19 cellular contexts compared by ENCODE assay signal in genomic region chr3:185958626-185959025, GRCh38. TPM values are rescaled to one million over a fixed set of nuclear protein-coding genes. Genes with fewer than 3 reads are reported as not detected.
DNase-seq lines count a peak whose midpoint lies in the region; ATAC-seq, FAIRE-seq and TF ChIP-seq lines count a peak whose summit lies in the region.
"Had no signal": no experiment of that assay in that cellular context is flagged by ENCODE, and none has a peak within 500 bp of the region (broad histone marks: within the 10 kb centered on the region; RNA-seq: fewer than 3 reads in every experiment).

No MANE protein-coding gene starts in this region.

- H3K27ac ChIP-seq in K562 (ENCODE audit: extremely low read depth, low read depth, low read length) (no peak overlapping the region), keratinocyte (ENCODE audit: control insufficient read depth, insufficient read depth, low read length) (peak overlapping the region; percentile 97), transverse colon (peak overlapping the region; percentile 70 to 86 (median 79))

- TF ChIP-seq CTCF in K562 (IDR thresholded peaks at IDR 0.05 in 2 of 3, conservative IDR thresholded peaks at IDR 0.05 in 1 of 3; ENCODE audit: insufficient read depth in 2 of 3, low read depth in 1 of 3, low read length in 3 of 3) (no peak), keratinocyte (optimal IDR thresholded peaks at IDR 0.05 in 1 of 3, IDR thresholded peaks at IDR 0.05 in 1 of 3, conservative IDR thresholded peaks at IDR 0.05 in 1 of 3; ENCODE audit: extremely low read depth in 1 of 3, insufficient read depth in 2 of 3, low read length in 3 of 3) (no peak), transverse colon (IDR thresholded peaks at IDR 0.05) (no peak)

- H3K27ac Mint-ChIP-seq in activated naive CD4-positive, alpha-beta T cell treated with anti-CD3 and anti-CD28 coated beads, Interleukin-2, amount 50 U/mL, for 24 hours = peak overlapping the region; percentile 86
- H3K27ac Mint-ChIP-seq in activated naive CD4-positive, alpha-beta T cell treated with anti-CD3 and anti-CD28 coated beads, Interleukin-2, amount 50 U/mL, for 72 hours = peak overlapping the region in 1 of 2 donors; percentile 78
- H3K27ac Mint-ChIP-seq: H9; IgD-negative memory B cell; stimulated activated naive CD8-positive, alpha-beta T cell treated with anti-CD3 and anti-CD28 coated beads, Interleukin-15, amount 100 ng/mL, for 72 hours; T-helper 2 cell treated with Interferon-gamma antibody and Interleukin-4, amounts not matched to agents 5 μg/mL and 100 μg/mL, for 36 hours had no signal

- WGBS in K562 (ENCODE audit: insufficient coverage, low coverage, missing lambda C conversion rate) = 60% methylated on average over 2 of the region's 2 CpGs
- 66% methylated on average over 2 of the region's 2 CpGs; no CpG with 5 or more reads in 1 of the 2 donors for WGBS in transverse colon (ENCODE audit: low coverage in 1 of 2), 2 donors

- H3K36me3 ChIP-seq in K562 (ENCODE audit: control insufficient read depth, insufficient read depth, low read length) (no peaks in the 10 kb centered on the region), keratinocyte (ENCODE audit: control insufficient read depth in 2 of 2, extremely low read depth in 1 of 2, insufficient read depth in 2 of 2, low read length in 2 of 2) (no peaks in the 10 kb centered on the region), transverse colon (no peaks in the 10 kb centered on the region)
- H3K36me3 ChIP-seq: pancreas had no signal

- 0 out of 2 replicates have a peak, but pooled peaks cover 2% of the 10 kb centered on the region for H3K9me3 ChIP-seq in K562 (replicated peaks; ENCODE audit: control insufficient read depth, insufficient read depth, low read depth, low read length)
- H3K9me3 ChIP-seq in keratinocyte (ENCODE audit: control insufficient read depth, low read depth, low read length) = no peaks in the 10 kb centered on the region
- H3K9me3 ChIP-seq in transverse colon = no peaks in the 10 kb centered on the region
- H3K9me3 ChIP-seq: pancreas had no signal

- no peak for DNase-seq in activated naive CD4-positive, alpha-beta T cell treated with anti-CD3 and anti-CD28 coated beads, Interleukin-2, amount 50 U/mL, for 72 hours (ENCODE audit: low spot score in 2 of 2)
- DNase-seq in K562 (ENCODE audit: extremely low read depth in 1 of 4, low spot score in 3 of 4) (no peak), keratinocyte (ENCODE audit: low read depth, low spot score) (no peak), transverse colon (no peak), G401 (ENCODE audit: low spot score) (no peak), hippocampal formation (lab: John Stamatoyannopoulos, UW) (no peak), NCI-H1105 treated with DMSO at 0.1 percent for 48 hours (lab: John Stamatoyannopoulos, UW) (no peak)
- DNase-seq: activated effector memory CD4-positive, alpha-beta T cell treated with anti-CD3 and anti-CD28 coated beads, Interleukin-2, amount 50 U/mL, for 16 hours; glutamatergic neuron; H9; left ventricle myocardium superior; NCI-H526; pancreas; stimulated activated CD4-positive, alpha-beta T cell treated with anti-CD3 and anti-CD28 coated beads, Interleukin-2, amount 100 ng/mL, for 24 hours; stimulated activated naive CD8-positive, alpha-beta T cell treated with anti-CD3 and anti-CD28 coated beads, Interleukin-15, amount 100 ng/mL, for 72 hours had no signal

- no TSS peak for BruUV-seq in K562 (replicated peaks; lab: Mats Ljungman, UMichigan)

- H2AFZ ChIP-seq in K562 (ENCODE audit: low read depth, low read length) (peak overlapping the region; percentile 22; the same call in 1 of the 2 replicates), keratinocyte (ENCODE audit: control insufficient read depth, low read length) (peak overlapping the region; percentile 16)

- CTCF ChIA-PET in K562 (lab: Yijun Ruan, JAX; ENCODE audit: low intra/inter-chr PET ratio) = no interaction called here

- TF ChIP-seq EP300 in K562 (IDR thresholded peaks at IDR 0.05; ENCODE audit: low read length) = no peak
- no peak for TF ChIP-seq EP300 in transverse colon (IDR thresholded peaks at IDR 0.05; ENCODE audit: low read depth)

- no peaks in the 10 kb centered on the region for H3K27me3 Mint-ChIP-seq in activated naive CD4-positive, alpha-beta T cell treated with anti-CD3 and anti-CD28 coated beads, Interleukin-2, amount 50 U/mL, for 24 hours
- H3K27me3 Mint-ChIP-seq: stimulated activated naive CD8-positive, alpha-beta T cell treated with anti-CD3 and anti-CD28 coated beads, Interleukin-15, amount 100 ng/mL, for 72 hours had no signal

- no peak for ATAC-seq in activated naive CD4-positive, alpha-beta T cell treated with anti-CD3 and anti-CD28 coated beads, Interleukin-2, amount 50 U/mL, for 72 hours
- no peak for ATAC-seq in K562
- ATAC-seq: left ventricle myocardium superior; pancreas; stimulated activated naive CD8-positive, alpha-beta T cell treated with anti-CD3 and anti-CD28 coated beads, Interleukin-15, amount 100 ng/mL, for 72 hours had no signal

- H3K4me3 ChIP-seq in K562 (no peak overlapping the region), keratinocyte (ENCODE audit: control insufficient read depth in 2 of 3, extremely low read depth in 1 of 3, insufficient read depth in 2 of 3, low read depth in 1 of 3, low read length in 3 of 3) (no peak overlapping the region), transverse colon (no peak overlapping the region)
- H3K4me3 ChIP-seq: pancreas had no signal

- peaks cover 3 to 10% of the 10 kb centered on the region in 2 experiments; a peak in 2 of 5 replicates for H3K4me1 ChIP-seq in K562 (replicated peaks in 1 of 2; ENCODE audit: control insufficient read depth in 2 of 2, insufficient read depth in 2 of 2, low read length in 2 of 2)
- peaks cover 37% of the 10 kb centered on the region for H3K4me1 ChIP-seq in keratinocyte (ENCODE audit: control insufficient read depth, extremely low read depth, insufficient read depth, low read length)
- peaks cover 0 to 38% (median 13%) of the 10 kb centered on the region in 4 donors for H3K4me1 ChIP-seq in transverse colon

- no peak overlapping the region for H3K4me3 Mint-ChIP-seq in activated naive CD4-positive, alpha-beta T cell treated with anti-CD3 and anti-CD28 coated beads, Interleukin-2, amount 50 U/mL, for 24 hours
- H3K4me3 Mint-ChIP-seq: H9; T-helper 2 cell treated with Interferon-gamma antibody and Interleukin-4, amounts not matched to agents 5 μg/mL and 100 μg/mL, for 36 hours had no signal

- no peak overlapping the region for H3K9ac ChIP-seq in K562 (ENCODE audit: insufficient read depth in 1 of 2, low read depth in 2 of 2, low read length in 2 of 2)
- H3K9ac ChIP-seq in keratinocyte (ENCODE audit: control insufficient read depth, extremely low read depth, insufficient read depth, low read length) = no peak overlapping the region

- in situ Hi-C loops in K562 (cut with MboI) = no loop called here
- in situ Hi-C loops in transverse colon (cut with MboI; ENCODE audit: low pct_ligation_motif_present in 1 of 4, low pct_unique_long_range_greater_than_20kb in 1 of 4, low sequenced_read_pairs in 3 of 4) = no loop called here
- in situ Hi-C loops in G401 (cut with HindIII; ENCODE audit: low sequenced_read_pairs) = no loop called here

- dilution Hi-C loops in keratinocyte (cut with MboI; ENCODE audit: extremely low pct_ligation_motif_present, low sequenced_read_pairs) = no loop called here

- H3K4me1 Mint-ChIP-seq in activated naive CD4-positive, alpha-beta T cell treated with anti-CD3 and anti-CD28 coated beads, Interleukin-2, amount 50 U/mL, for 24 hours = peaks cover 7% of the 10 kb centered on the region
- H3K4me1 Mint-ChIP-seq: H9; stimulated activated naive CD8-positive, alpha-beta T cell treated with anti-CD3 and anti-CD28 coated beads, Interleukin-15, amount 100 ng/mL, for 72 hours had no signal

- no peaks in the 10 kb centered on the region for H3K9me1 ChIP-seq in K562 (ENCODE audit: control insufficient read depth, insufficient read depth, low read length)
- H3K9me1 ChIP-seq in keratinocyte (ENCODE audit: control insufficient read depth, extremely low read depth, insufficient read depth, low read length) = no peaks in the 10 kb centered on the region

- H3K36me3 Mint-ChIP-seq in activated naive CD4-positive, alpha-beta T cell treated with anti-CD3 and anti-CD28 coated beads, Interleukin-2, amount 50 U/mL, for 24 hours = no peaks in the 10 kb centered on the region
- peaks cover 0 to 6% of the 10 kb centered on the region in 2 donors for H3K36me3 Mint-ChIP-seq in activated naive CD4-positive, alpha-beta T cell treated with anti-CD3 and anti-CD28 coated beads, Interleukin-2, amount 50 U/mL, for 72 hours

- intact Hi-C loops in K562 (cut with micrococcal nuclease) = no loop called here
- intact Hi-C loops in transverse colon (cut with DNase I; ENCODE audit: low total_unique reads) = no loop called here

- peaks cover 5% of the 10 kb centered on the region for H3K9me3 Mint-ChIP-seq in activated naive CD4-positive, alpha-beta T cell treated with anti-CD3 and anti-CD28 coated beads, Interleukin-2, amount 50 U/mL, for 24 hours
- peaks cover 0 to 14% of the 10 kb centered on the region in 2 donors for H3K9me3 Mint-ChIP-seq in activated naive CD4-positive, alpha-beta T cell treated with anti-CD3 and anti-CD28 coated beads, Interleukin-2, amount 50 U/mL, for 72 hours
- H3K9me3 Mint-ChIP-seq: H9; stimulated activated naive CD8-positive, alpha-beta T cell treated with anti-CD3 and anti-CD28 coated beads, Interleukin-15, amount 100 ng/mL, for 72 hours; T-helper 2 cell treated with Interferon-gamma antibody and Interleukin-4, amounts not matched to agents 5 μg/mL and 100 μg/mL, for 36 hours had no signal

- H3K4me2 ChIP-seq in K562 (ENCODE audit: insufficient read depth, low read length) (no peak overlapping the region), keratinocyte (ENCODE audit: control insufficient read depth, extremely low read depth, insufficient read depth, low read depth, low read length) (no peak overlapping the region)

- TF ChIP-seq POLR2A in K562 (conservative IDR thresholded peaks at IDR 0.05) (no peak), transverse colon (IDR thresholded peaks at IDR 0.05) (no peak)

- H4K20me1 ChIP-seq in K562 (replicated peaks; ENCODE audit: control insufficient read depth, insufficient read depth, low read length) (no peaks in the 10 kb centered on the region), keratinocyte (ENCODE audit: control insufficient read depth, extremely low read depth, insufficient read depth, low read length) (no peaks in the 10 kb centered on the region)

- TF ChIP-seq RAD21 in K562 (CRISPR knock-in tag; conservative IDR thresholded peaks at IDR 0.05 in 1 of 2, IDR thresholded peaks at IDR 0.05 in 1 of 2) = no peak

- no peaks in the 10 kb centered on the region for H3K27me3 ChIP-seq in K562 (ENCODE audit: control insufficient read depth in 2 of 2, insufficient read depth in 2 of 2, low read length in 2 of 2)
- no peaks in the 10 kb centered on the region for H3K27me3 ChIP-seq in keratinocyte (ENCODE audit: control insufficient read depth, extremely low read depth, insufficient read depth, low read length)
- no peaks in the 10 kb centered on the region for H3K27me3 ChIP-seq in transverse colon
- H3K27me3 ChIP-seq: pancreas had no signal

- POLR2A ChIA-PET in K562 (lab: Yijun Ruan, JAX) = no interaction called here

- H3K79me2 ChIP-seq in K562 (ENCODE audit: control insufficient read depth, insufficient read depth, low read length) = no peaks in the 10 kb centered on the region
- peaks cover 15% of the 10 kb centered on the region for H3K79me2 ChIP-seq in keratinocyte (ENCODE audit: control insufficient read depth, insufficient read depth, low read length)

- no peak for FAIRE-seq in K562 (lab: Jason Lieb, UNC)
- FAIRE-seq in keratinocyte (lab: Jason Lieb, UNC) = peak; percentile 62
- FAIRE-seq: GM19239, pancreas had no signal

RNA-seq across cellular contexts. Expression of gene TRA2B, which starts 20.8 kb away (rescaled TPM):
- 100 to 1,000 TPM; 164 to 269 TPM for total RNA-seq in activated naive CD4-positive, alpha-beta T cell treated with anti-CD3 and anti-CD28 coated beads, Interleukin-2, amount 50 U/mL, for 72 hours
- 267 and 677 TPM in 2 replicates for total RNA-seq in K562 (2011; cell fraction: chromatin; rRNA removed; ENCODE audit: low replicate concordance)
- total RNA-seq in K562 (2011; cell fraction: nucleolus; rRNA removed) = 155 and 196 TPM in 2 replicates
- total RNA-seq in K562 (2011; cell fraction: nucleoplasm; rRNA removed) = 358 and 568 TPM in 2 replicates
- total RNA-seq in K562 (2014; rRNA removed) (345 and 451 TPM in 2 replicates), K562 (2014; rRNA removed; fragmentation: Illumina TruSeq; extraction: Trizol) (278 and 286 TPM in 2 replicates), K562 (2015; rRNA removed; fragmentation: Illumina TruSeq; extraction: Trizol) (385 and 411 TPM in 2 replicates), K562 (2021) (244 and 254 TPM in 2 replicates), transverse colon (100 to 1,000 TPM in 2 of 4 donors, 10 to 100 TPM in 2; 69.1 to 154 (median 92.6) TPM)
- polyA plus RNA-seq in K562 (2011; rRNA removed) (224 and 295 TPM in 2 replicates), K562 (2014; fragmentation: Illumina TruSeq; extraction: Trizol) (285 and 300 TPM in 2 replicates), K562 (2014; fragmentation: Nextera tagmentation; extraction: Ambion mirVana) (100 to 1,000 TPM; 105 to 132 TPM), K562 (2014; rRNA removed) (260 and 286 TPM in 2 replicates), keratinocyte (105 to 195 TPM (median 132 TPM) in 3 replicates)
- 154 and 160 TPM in 2 replicates for polyA plus RNA-seq in K562 (2011; cell fraction: cytosol; rRNA removed)
- polyA plus RNA-seq in K562 (2011; cell fraction: nucleus; rRNA removed) = 311 and 318 TPM in 2 replicates
- polyA plus RNA-seq in K562 (2012) = 166 and 283 TPM in 2 replicates
- 355 and 364 TPM in 2 replicates for polyA minus RNA-seq in K562 (2011; rRNA and poly(A)+ RNA removed)
- 218 and 232 TPM in 2 replicates for polyA minus RNA-seq in K562 (2011; cell fraction: cytosol; rRNA and poly(A)+ RNA removed)
- 402 and 570 TPM in 2 replicates for polyA minus RNA-seq in K562 (2011; cell fraction: nucleus; rRNA and poly(A)+ RNA removed)
- 73.7 TPM for polyA plus RNA-seq in keratinocyte (2011; ENCODE audit: low read depth)
- 65.1 and 101 TPM in 2 replicates for polyA plus RNA-seq in keratinocyte (2011; cell fraction: cytosol; rRNA removed)
- 75.4 and 116 TPM in 2 replicates for polyA plus RNA-seq in keratinocyte (2011; cell fraction: nucleus; rRNA removed)
- 48.2 and 132 TPM in 2 replicates for polyA plus RNA-seq in keratinocyte (2012; ENCODE audit: low replicate concordance)
- 70.9 to 176 TPM (median 145 TPM) in 3 replicates for polyA minus RNA-seq in keratinocyte
- 296 TPM for polyA minus RNA-seq in keratinocyte (2011; cell fraction: cytosol; rRNA and poly(A)+ RNA removed)
- 77.1 and 106 TPM in 2 replicates for polyA minus RNA-seq in keratinocyte (2011; cell fraction: nucleus; rRNA and poly(A)+ RNA removed)
- total RNA-seq in G401 (2014; rRNA removed; shearing (Covaris generic)) = 176 and 232 TPM in 2 replicates
